ENCODE assay signal across 14 cellular contexts in genomic region chr4:114005569-114006442, GRCh38. TPM values are rescaled to one million over a fixed set of nuclear protein-coding genes. Genes with fewer than 3 reads are reported as not detected.
DNase-seq lines count a peak whose midpoint lies in the region; ATAC-seq, FAIRE-seq and TF ChIP-seq lines count a peak whose summit lies in the region.
"Had no signal": no experiment of that assay in that cellular context is flagged by ENCODE, and none has a peak within 500 bp of the region (broad histone marks: within the 10 kb centered on the region; RNA-seq: fewer than 3 reads in every experiment).

No MANE protein-coding gene starts in this region.

- DNase-seq in CD8-positive, alpha-beta T cell: no peak
- DNase-seq in RCC 7860 (ENCODE audit: low spot score) (peak; percentile 61), dermis microvascular lymphatic vessel endothelial cell (ENCODE audit: low read depth in 2 of 2) (peak; percentile 40 to 81), right lobe of liver (no peak), GM12892 (ENCODE audit: insufficient read length) (no peak), hippocampal formation (lab: John Stamatoyannopoulos, UW) (no peak)
- DNase-seq in activated naive CD4-positive, alpha-beta T cell treated with anti-CD3 and anti-CD28 coated beads for 36 hours: no peak
- DNase-seq: cerebellar nuclear complex; COR-L47; NCI-H524 treated with DMSO at 0.1 percent for 48 hours; stimulated activated naive CD8-positive, alpha-beta T cell treated with anti-CD3 and anti-CD28 coated beads, Interleukin-15, amount 100 ng/mL, for 72 hours had no signal

- H3K4me3 Mint-ChIP-seq in CD8-positive, alpha-beta T cell: no peak overlapping the region
- H3K4me3 Mint-ChIP-seq in activated naive CD4-positive, alpha-beta T cell treated with anti-CD3 and anti-CD28 coated beads for 36 hours: no peak overlapping the region

- POLR2A ChIA-PET in CD8-positive, alpha-beta T cell (lab: Charles Lee): interaction anchor here (0.5 to 1.0 kb wide), 2 partner anchors 26 to 56 kb away, joined by 3 read pairs; partner anchors contain the start of gene ARSJ

- H3K9me3 Mint-ChIP-seq in CD8-positive, alpha-beta T cell: no peaks in the 10 kb centered on the region
- H3K9me3 Mint-ChIP-seq in activated naive CD4-positive, alpha-beta T cell treated with anti-CD3 and anti-CD28 coated beads for 36 hours: peaks cover under 1% of the 10 kb centered on the region

- peaks cover 33% of the 10 kb centered on the region for H3K4me1 Mint-ChIP-seq in CD8-positive, alpha-beta T cell (ENCODE audit: low read depth)
- peaks cover 9% of the 10 kb centered on the region for H3K4me1 Mint-ChIP-seq in activated naive CD4-positive, alpha-beta T cell treated with anti-CD3 and anti-CD28 coated beads for 36 hours (ENCODE audit: low read depth)

- FAIRE-seq in RCC 7860 (lab: Jason Lieb, UNC): peak; percentile 90
- no peak for FAIRE-seq in GM12892 (lab: Jason Lieb, UNC)

- H3K36me3 ChIP-seq in CD8-positive, alpha-beta T cell (ENCODE audit: insufficient read depth, low read length): no peaks in the 10 kb centered on the region
- H3K36me3 ChIP-seq in right lobe of liver: no peaks in the 10 kb centered on the region

- H3K4me3 ChIP-seq in CD8-positive, alpha-beta T cell (ENCODE audit: low read depth, low read length): no peak overlapping the region
- no peak overlapping the region for H3K4me3 ChIP-seq in right lobe of liver

- H3K27me3 Mint-ChIP-seq in CD8-positive, alpha-beta T cell (ENCODE audit: low read depth): peaks cover 2% of the 10 kb centered on the region
- no peaks in the 10 kb centered on the region for H3K27me3 Mint-ChIP-seq in activated naive CD4-positive, alpha-beta T cell treated with anti-CD3 and anti-CD28 coated beads for 36 hours (ENCODE audit: low read depth)
- H3K27me3 Mint-ChIP-seq: naive thymus-derived CD8-positive, alpha-beta T cell; stimulated activated naive CD8-positive, alpha-beta T cell treated with anti-CD3 and anti-CD28 coated beads, Interleukin-15, amount 100 ng/mL, for 72 hours had no signal

- no peak overlapping the region for H3K27ac ChIP-seq in CD8-positive, alpha-beta T cell (ENCODE audit: low read depth, low read length)
- no peak overlapping the region for H3K27ac ChIP-seq in right lobe of liver
- H3K27ac ChIP-seq: KMS-11 had no signal

- H3K4me1 ChIP-seq in CD8-positive, alpha-beta T cell (ENCODE audit: insufficient read depth, low read length): no peaks in the 10 kb centered on the region
- peaks cover 0 to 9% (median 0%) of the 10 kb centered on the region in 4 donors for H3K4me1 ChIP-seq in right lobe of liver

- no peaks in the 10 kb centered on the region for H3K36me3 Mint-ChIP-seq in CD8-positive, alpha-beta T cell
- H3K36me3 Mint-ChIP-seq in activated naive CD4-positive, alpha-beta T cell treated with anti-CD3 and anti-CD28 coated beads for 36 hours (ENCODE audit: low read depth): no peaks in the 10 kb centered on the region

- intact Hi-C loops in CD8-positive, alpha-beta T cell (cut with DNase I, micrococcal nuclease): loop anchor here in 1 of 2 experiments (10.0 kb wide), 1 partner anchor 51 kb away; no protein-coding TSS in a partner anchor
- intact Hi-C loops in right lobe of liver (cut with DNase I): no loop called here
- intact Hi-C loops in activated naive CD4-positive, alpha-beta T cell treated with anti-CD3 and anti-CD28 coated beads for 36 hours (cut with micrococcal nuclease): no loop called here

- H3K27ac Mint-ChIP-seq in CD8-positive, alpha-beta T cell: peak overlapping the region; percentile 10
- no peak overlapping the region for H3K27ac Mint-ChIP-seq in activated naive CD4-positive, alpha-beta T cell treated with anti-CD3 and anti-CD28 coated beads for 36 hours
- H3K27ac Mint-ChIP-seq: stimulated activated naive CD8-positive, alpha-beta T cell treated with anti-CD3 and anti-CD28 coated beads, Interleukin-15, amount 100 ng/mL, for 72 hours had no signal

- no peaks in the 10 kb centered on the region for H3K9me3 ChIP-seq in CD8-positive, alpha-beta T cell (ENCODE audit: low read length)
- no peaks in the 10 kb centered on the region for H3K9me3 ChIP-seq in right lobe of liver

- no peak for TF ChIP-seq POLR2A in right lobe of liver (IDR thresholded peaks at IDR 0.05)
- no peak for TF ChIP-seq POLR2A in GM12892 (IDR thresholded peaks at IDR 0.05; ENCODE audit: low read depth, low read length)

- TF ChIP-seq CTCF in CD8-positive, alpha-beta T cell (IDR thresholded peaks at IDR 0.05): no peak
- no peak for TF ChIP-seq CTCF in right lobe of liver (IDR thresholded peaks at IDR 0.05)

- WGBS in right lobe of liver (ENCODE audit: insufficient coverage, low coverage, low lambda C conversion rate, missing lambda C conversion rate): 40% methylated on average over 4 of the region's 4 CpGs

- CTCF ChIA-PET in CD8-positive, alpha-beta T cell (lab: Charles Lee): no interaction called here
- CTCF ChIA-PET in activated naive CD4-positive, alpha-beta T cell treated with anti-CD3 and anti-CD28 coated beads for 36 hours (lab: Charles Lee): interaction anchor here (0.6 kb wide), 1 partner anchor 59 kb away, joined by 4 read pairs; no protein-coding TSS in a partner anchor

- H3K27me3 ChIP-seq in CD8-positive, alpha-beta T cell (ENCODE audit: insufficient read depth, low read length): no peaks in the 10 kb centered on the region
- H3K27me3 ChIP-seq in right lobe of liver: no peaks in the 10 kb centered on the region

- ATAC-seq in CD8-positive, alpha-beta T cell: peak; percentile 58
- ATAC-seq in right lobe of liver (peak in 3 of 4 donors; percentile 55 to 87 (median 75)), HG02970 (IDR thresholded peaks at IDR 0.05; ENCODE audit: low FRiP score, unreplicated experiment) (no peak)
- ATAC-seq: naive thymus-derived CD8-positive, alpha-beta T cell; stimulated activated naive CD8-positive, alpha-beta T cell treated with anti-CD3 and anti-CD28 coated beads, Interleukin-15, amount 100 ng/mL, for 72 hours had no signal

RNA-seq across cellular contexts. Expression of gene ARSJ, which starts 26.4 kb away (rescaled TPM):
- not detected for total RNA-seq in CD8-positive, alpha-beta T cell
- 15.3 and 15.4 TPM in 2 replicates for total RNA-seq in dermis microvascular lymphatic vessel endothelial cell
- total RNA-seq in right lobe of liver: 1 to 10 TPM in 5 of 6 experiments, under 1 TPM in 1; 0.90 to 7.7 (median 2.3) TPM
- polyA plus RNA-seq in GM12892 (2012; ENCODE audit: missing spikeins): not detected
- total RNA-seq in activated naive CD4-positive, alpha-beta T cell treated with anti-CD3 and anti-CD28 coated beads for 36 hours: under 1 TPM; 0.05 to 0.10 TPM
- polyA plus RNA-seq: naive thymus-derived CD8-positive, alpha-beta T cell had no signal

Comparison
In these comparisons a context has a peak if more than half of its experiments do, and no peak if none do; other contexts are left out.
1. DNase-seq: peak in RCC 7860 (single experiment) and dermis microvascular lymphatic vessel endothelial cell (2 of 2); none in CD8-positive, alpha-beta T cell (0 of 7), right lobe of liver (0 of 3), GM12892 (single experiment), hippocampal formation (0 of 2) and activated naive CD4-positive, alpha-beta T cell treated with anti-CD3 and anti-CD28 coated beads for 36 hours (single experiment).